ENCODE assay signal across 9 cellular contexts in genomic region chr10:47461261-47461687, GRCh38. TPM values are rescaled to one million over a fixed set of nuclear protein-coding genes. Genes with fewer than 3 reads are reported as not detected.
DNase-seq lines count a peak whose midpoint lies in the region; FAIRE-seq and TF ChIP-seq lines count a peak whose summit lies in the region.
"Not testable (repeated sequence)": the region's sequence is repeated elsewhere in the genome, so short reads cannot be mapped to it uniquely, and the experiment has no call there.
"Had no signal": no experiment of that assay in that cellular context is flagged by ENCODE, and none has a peak within 500 bp of the region (broad histone marks: within the 10 kb centered on the region; RNA-seq: fewer than 3 reads in every experiment).

No MANE protein-coding gene starts in this region.

- H3K4me3 ChIP-seq in GM06990 (replicated peaks; ENCODE audit: low read depth, low read length); kidney (ENCODE audit: low read length in 2 of 2); trophoblast cell (ENCODE audit: low read depth, low read length): not testable (repeated sequence)
- peak overlapping the region; percentile 46; the same call in 1 of the 2 replicates for H3K4me3 ChIP-seq in HUES48 (ENCODE audit: low read depth, low read length)
- H3K4me3 ChIP-seq in vagina: peak overlapping the region; percentile 10 to 18

- not testable (repeated sequence) for H3K27me3 ChIP-seq in GM06990 (replicated peaks; ENCODE audit: control insufficient read depth, insufficient read depth, low read length); HUES48 (ENCODE audit: control insufficient read depth, insufficient read depth, low read length); trophoblast cell (ENCODE audit: insufficient read depth, low read length); vagina

- H3K9ac ChIP-seq in HUES48 (ENCODE audit: low read depth, low read length); kidney (ENCODE audit: low read length in 2 of 2); trophoblast cell (ENCODE audit: low read length): not testable (repeated sequence)

- not testable (repeated sequence) for H3K4me1 ChIP-seq in HUES48 (ENCODE audit: control insufficient read depth, insufficient read depth, low read length); kidney (ENCODE audit: control insufficient read depth in 1 of 2, insufficient read depth in 1 of 2, low read depth in 1 of 2, low read length in 2 of 2); trophoblast cell (ENCODE audit: control insufficient read depth in 1 of 2, insufficient read depth in 2 of 2, low read length in 2 of 2); vagina

- TF ChIP-seq CTCF in GM06990 (IDR thresholded peaks at IDR 0.05; ENCODE audit: insufficient read depth, low read length, poor library complexity, severe bottlenecking): peak; percentile 17
- not testable (repeated sequence) for TF ChIP-seq CTCF in kidney (IDR thresholded peaks at IDR 0.05; ENCODE audit: borderline replicate concordance, extremely low read depth, insufficient read depth); vagina (IDR thresholded peaks at IDR 0.05)

- H4K91ac ChIP-seq in trophoblast cell (ENCODE audit: low read depth, low read length): peak overlapping the region; percentile 94

- peak overlapping the region; percentile 71 for H3K18ac ChIP-seq in trophoblast cell (ENCODE audit: low read length)

- not testable (repeated sequence) for H3K79me2 ChIP-seq in trophoblast cell (ENCODE audit: control insufficient read depth, insufficient read depth, low read length, poor library complexity)

- peak overlapping the region; percentile 89 for H3K14ac ChIP-seq in trophoblast cell (ENCODE audit: low read length)

- not testable (repeated sequence) for H3K36me3 ChIP-seq in GM06990 (ENCODE audit: control insufficient read depth, insufficient read depth, low read length); HUES48 (ENCODE audit: control insufficient read depth, insufficient read depth, low read length); kidney (ENCODE audit: control insufficient read depth in 1 of 2, insufficient read depth in 2 of 2, low read length in 2 of 2); trophoblast cell (ENCODE audit: control insufficient read depth in 1 of 2, insufficient read depth in 2 of 2, low read length in 2 of 2); vagina

- TF ChIP-seq POLR2A in vagina (IDR thresholded peaks at IDR 0.05): not testable (repeated sequence)

- not testable (repeated sequence) for H2AK5ac ChIP-seq in trophoblast cell (ENCODE audit: low read length)

- H3K4ac ChIP-seq in trophoblast cell (ENCODE audit: low read depth, low read length): not testable (repeated sequence)

- not testable (repeated sequence) for H3K23ac ChIP-seq in trophoblast cell (ENCODE audit: low read length)

- not testable (repeated sequence) for H3K79me1 ChIP-seq in trophoblast cell (ENCODE audit: low read length)

- intact Hi-C loops in kidney (cut with DNase I); vagina (cut with DNase I): not testable (repeated sequence)

- H4K8ac ChIP-seq in trophoblast cell (ENCODE audit: low read depth, low read length): peak overlapping the region; percentile 79

- not testable (repeated sequence) for H3K9me3 ChIP-seq in HUES48 (ENCODE audit: control insufficient read depth, insufficient read depth, low read length); kidney (ENCODE audit: control insufficient read depth in 1 of 2, low read length in 2 of 2); trophoblast cell (ENCODE audit: insufficient read depth, low read depth, low read length); vagina

- not testable (repeated sequence) for FAIRE-seq in kidney (lab: Jason Lieb, UNC)

- peak overlapping the region; percentile 27 for H3K4me2 ChIP-seq in trophoblast cell (ENCODE audit: low read length)

- peak overlapping the region; percentile 80 for H2BK120ac ChIP-seq in trophoblast cell (ENCODE audit: insufficient read depth, low read length, poor library complexity)

- H3K27ac ChIP-seq in HUES48 (ENCODE audit: low read depth, low read length); kidney (ENCODE audit: low read depth in 2 of 2, low read length in 2 of 2); vagina: not testable (repeated sequence)
- peak overlapping the region; percentile 94 for H3K27ac ChIP-seq in trophoblast cell (ENCODE audit: low read depth, low read length)

- peak overlapping the region; percentile 91 for H2BK5ac ChIP-seq in trophoblast cell (ENCODE audit: low read depth, low read length, poor library complexity)

- H2BK12ac ChIP-seq in trophoblast cell (ENCODE audit: low read length): not testable (repeated sequence)

- no CpG with 5 or more reads among the region's 37 CpGs for WGBS in trophoblast cell (ENCODE audit: extremely low coverage, insufficient coverage, insufficient read length)

- peak overlapping the region; percentile 70 for H4K12ac ChIP-seq in trophoblast cell (ENCODE audit: low read depth, low read length)

- H2AFZ ChIP-seq in trophoblast cell (ENCODE audit: insufficient read depth, low read length, poor library complexity): not testable (repeated sequence)

- DNase-seq in GM06990 (ENCODE audit: extremely low read depth, insufficient read length): not testable (repeated sequence)
- DNase-seq in OCI-M1 (lab: John Stamatoyannopoulos, UW) (peak; percentile 52), activated T-cell treated with anti-CD3 and anti-CD28 coated beads for 48 hours (ENCODE audit: low read depth) (peak; percentile 26), ecto neural progenitor cell (ENCODE audit: low spot score) (peak; percentile 54), kidney (peak; percentile 77), trophoblast cell (peak; percentile 74 to 83), vagina (ENCODE audit: extremely low spot score in 2 of 2) (peak in 1 of 2 donors; percentile 77)

RNA-seq across cellular contexts. Expression of gene ANXA8, which starts 22.6 kb away (rescaled TPM):
- total RNA-seq in kidney (0.16 TPM), vagina (135 TPM)
- polyA plus RNA-seq in kidney (ENCODE audit: insufficient read depth, low read depth, low replicate concordance): not detected
- 16.3 and 18.5 TPM in 2 replicates for polyA plus RNA-seq in trophoblast cell (2013)
- total RNA-seq: cardiac septum had no signal

RNA-seq across cellular contexts. Expression of gene FAM25G, which starts 30.2 kb away (rescaled TPM):
- total RNA-seq in kidney (not detected), vagina (not detected)
- polyA plus RNA-seq in kidney (ENCODE audit: insufficient read depth, low read depth, low replicate concordance): not detected
- polyA plus RNA-seq in trophoblast cell (2013): 0.37 and 0.74 TPM in 2 replicates
- total RNA-seq: cardiac septum had no signal

Comparison
In these comparisons a context has a peak if more than half of its experiments do, and no peak if none do; other contexts are left out.
1. RNA of gene ANXA8, which starts 22.6 kb away (total RNA-seq): 135 TPM in vagina (single experiment); 0.16 TPM in kidney (single experiment); every median in the first group is over 100 times any median in the second.